Comparison of ENCODE assay signal across 17 cellular contexts in genomic region chr2:71943238-71944182, GRCh38.
DNase-seq lines count a peak whose midpoint lies in the region; ATAC-seq and TF ChIP-seq lines count a peak whose summit lies in the region.
"Had no signal": no experiment of that assay in that cellular context is flagged by ENCODE, and none has a peak within 500 bp of the region (broad histone marks: within the 10 kb centered on the region; RNA-seq: fewer than 3 reads in every experiment).

No MANE protein-coding gene starts in this region.

- no peaks in the 10 kb centered on the region for H3K4me1 ChIP-seq in GM23338 (ENCODE audit: insufficient read depth)
- peaks cover 42 to 55% (median 53%) of the 10 kb centered on the region in 3 donors for H3K4me1 ChIP-seq in skeletal muscle tissue (ENCODE audit: control insufficient read depth in 3 of 3, insufficient read depth in 3 of 3, low read length in 3 of 3)
- H3K4me1 ChIP-seq: stomach had no signal

- H3K9me2 ChIP-seq in GM23338 (ENCODE audit: insufficient read depth): no peaks in the 10 kb centered on the region; the same call in 1 of the 2 replicates

- no peak overlapping the region for H3K27ac Mint-ChIP-seq in GM23338
- H3K27ac Mint-ChIP-seq: CD4-positive, alpha-beta memory T cell had no signal

- no peaks in the 10 kb centered on the region for H3K36me3 Mint-ChIP-seq in GM23338 (ENCODE audit: low read depth)
- H3K36me3 Mint-ChIP-seq: CD4-positive, alpha-beta memory T cell had no signal

- no peaks in the 10 kb centered on the region for H3K79me2 ChIP-seq in GM23338 (replicated peaks; ENCODE audit: insufficient read depth)

- no peak overlapping the region for H3K27ac ChIP-seq in GM23338 (ENCODE audit: low read depth)
- H3K27ac ChIP-seq in skeletal muscle tissue (ENCODE audit: low read depth, low read length): peak overlapping the region; percentile 48
- H3K27ac ChIP-seq: right lobe of liver, stomach had no signal

- 0 out of 2 replicates have a peak, but pooled peaks cover 2% of the 10 kb centered on the region for H4K20me1 ChIP-seq in GM23338 (replicated peaks; ENCODE audit: insufficient read depth)

- H3K36me3 ChIP-seq in GM23338 (ENCODE audit: insufficient read depth) (no peaks in the 10 kb centered on the region), skeletal muscle tissue (ENCODE audit: control insufficient read depth in 3 of 3, insufficient read depth in 3 of 3, low read length in 3 of 3) (no peaks in the 10 kb centered on the region)
- H3K36me3 ChIP-seq: right lobe of liver, stomach had no signal

- H3K27me3 ChIP-seq in GM23338 (ENCODE audit: insufficient read depth) (no peaks in the 10 kb centered on the region), skeletal muscle tissue (ENCODE audit: control insufficient read depth in 3 of 3, insufficient read depth in 3 of 3, low read length in 3 of 3) (no peaks in the 10 kb centered on the region)
- H3K27me3 ChIP-seq: right lobe of liver had no signal

- no peaks in the 10 kb centered on the region for H3K9me3 ChIP-seq in skeletal muscle tissue (ENCODE audit: control insufficient read depth in 3 of 3, low read length in 3 of 3)
- H3K9me3 ChIP-seq: mucosa of descending colon, right lobe of liver, stomach had no signal

- no peaks in the 10 kb centered on the region for H3F3A ChIP-seq in GM23338 (replicated peaks; ENCODE audit: low read depth)

- ATAC-seq in GM23338 (peak; percentile 26; the same call in 1 of the 3 replicates), left lobe of liver (no peak), HG03135 (IDR thresholded peaks at IDR 0.05; ENCODE audit: unreplicated experiment) (no peak), GM18517 (IDR thresholded peaks at IDR 0.05; ENCODE audit: unreplicated experiment) (no peak)
- ATAC-seq: mucosa of descending colon had no signal

- H3K9ac ChIP-seq in skeletal muscle tissue (ENCODE audit: low read depth in 1 of 3, low read length in 3 of 3): no peak overlapping the region

- no peak for TF ChIP-seq CTCF in GM23338 (conservative IDR thresholded peaks at IDR 0.05; ENCODE audit: low read depth in 2 of 2)

- DNase-seq in GM23338 (ENCODE audit: low spot score): no peak
- DNase-seq in cerebellum (ENCODE audit: low spot score): peak; percentile 82
- DNase-seq in left lobe of liver (ENCODE audit: low spot score): peak; percentile 29
- DNase-seq in NCI-H748 (lab: John Stamatoyannopoulos, UW; ENCODE audit: unreplicated experiment): no peak
- no peak for DNase-seq in activated CD4-positive, CD25-positive, alpha-beta regulatory T cell (lab: John Stamatoyannopoulos, UW)
- DNase-seq: CD4-positive, alpha-beta memory T cell; GF-D8; GOT3; mucosa of descending colon; NCI-H2029 treated with DMSO at 0.1 percent for 48 hours; NCI-H748 treated with DMSO at 0.1 percent for 48 hours; right lobe of liver; SHP77; stomach had no signal

- H3K4me1 Mint-ChIP-seq in GM23338: peaks cover 9% of the 10 kb centered on the region; the same call in 2 of the 3 replicates
- H3K4me1 Mint-ChIP-seq: CD4-positive, alpha-beta memory T cell had no signal

- no peaks in the 10 kb centered on the region for H3K9me3 Mint-ChIP-seq in GM23338
- H3K9me3 Mint-ChIP-seq: CD4-positive, alpha-beta memory T cell had no signal

- H2AFZ ChIP-seq in GM23338: no peak overlapping the region

- H3K4me3 Mint-ChIP-seq in GM23338: no peak overlapping the region

- H3K4me3 ChIP-seq in GM23338 (no peak overlapping the region), skeletal muscle tissue (ENCODE audit: low read length in 3 of 3) (no peak overlapping the region)
- H3K4me3 ChIP-seq: mucosa of descending colon, right lobe of liver, stomach had no signal

- no peak overlapping the region for H3K4me2 ChIP-seq in GM23338

- H3K27me3 Mint-ChIP-seq in GM23338 (ENCODE audit: insufficient read depth, low read depth, poor library complexity): peaks cover 8% of the 10 kb centered on the region

TF ChIP-seq in GM23338, 12 proteins besides CTCF, POLR2A, EP300 and RAD21:
- no peak for TF ChIP-seq EZH2phosphoT487 (IDR thresholded peaks at IDR 0.05; ENCODE audit: unreplicated experiment)
- no peak for TF ChIP-seq REST (IDR thresholded peaks at IDR 0.05; ENCODE audit: unreplicated experiment)
- no peak for TF ChIP-seq POLR2AphosphoS5 (IDR thresholded peaks at IDR 0.05; ENCODE audit: low read depth)
- no peak for TF ChIP-seq CREB1 (CRISPR knock-in tag; IDR thresholded peaks at IDR 0.05; ENCODE audit: low read depth)
- no peak for TF ChIP-seq ZNF114 (CRISPR knock-in tag; IDR thresholded peaks at IDR 0.05)
- TF ChIP-seq NANOG (IDR thresholded peaks at IDR 0.05; ENCODE audit: borderline replicate concordance): no peak
- TF ChIP-seq ETS1 (IDR thresholded peaks at IDR 0.05): no peak
- no peak for TF ChIP-seq ZNF331 (CRISPR knock-in tag; IDR thresholded peaks at IDR 0.05; ENCODE audit: low read depth)
- no peak for TF ChIP-seq STAT1 (IDR thresholded peaks at IDR 0.05; ENCODE audit: unreplicated experiment)

Comparison
In these comparisons a context has a peak if more than half of its experiments do, and no peak if none do; other contexts are left out.
1. DNase-seq: peak in cerebellum (single experiment) and left lobe of liver (single experiment); none in GM23338 (single experiment), NCI-H748 (single experiment) and activated CD4-positive, CD25-positive, alpha-beta regulatory T cell (0 of 4).